In genomic region chr5:108481355-108481931, GRCh38 we compare ENCODE assay signal across 8 cellular contexts.
A peak's percentile ranks its signal among the peaks of the same experiment; 100 is the strongest.
DNase-seq lines count a peak whose midpoint lies in the region; ATAC-seq lines count a peak whose summit lies in the region.

No MANE protein-coding gene starts in this region.

- H3K27me3 Mint-ChIP-seq in T-cell: peaks cover 4 to 6% of the 10 kb centered on the region in 2 donors

- ATAC-seq in HG03442 (IDR thresholded peaks at IDR 0.05; ENCODE audit: unreplicated experiment) (peak; percentile 52), T-cell (replicated peaks in 1 of 4) (no peak)

- peak; percentile 28 for DNase-seq in NCI-H2196 (lab: John Stamatoyannopoulos, UW; ENCODE audit: unreplicated experiment)
- DNase-seq in NCI-H2196 treated with DMSO at 0.1 percent for 48 hours (lab: John Stamatoyannopoulos, UW; ENCODE audit: unreplicated experiment): no peak
- DNase-seq in SHP77 treated with DMSO at 0.1 percent for 48 hours (lab: John Stamatoyannopoulos, UW): peak; percentile 7
- DNase-seq in iPS DF 19.7 (ENCODE audit: low read depth, low spot score): peak; percentile 15
- no peak for DNase-seq in T-cell
- no peak for DNase-seq in activated CD4-positive, alpha-beta T cell treated with anti-CD3 and anti-CD28 coated beads for 1 hour
- DNase-seq in NCI-H2029 treated with DMSO at 0.1 percent for 48 hours (lab: John Stamatoyannopoulos, UW): no peak

- H3K4me1 Mint-ChIP-seq in T-cell: no peaks in the 10 kb centered on the region

- CTCF ChIA-PET in T-cell (lab: Charles Lee): no interaction called here

- H3K36me3 Mint-ChIP-seq in T-cell: no peaks in the 10 kb centered on the region

- POLR2A ChIA-PET in T-cell (lab: Charles Lee): no interaction called here

- H3K9me3 Mint-ChIP-seq in T-cell: no peaks in the 10 kb centered on the region

- no peak overlapping the region for H3K4me3 Mint-ChIP-seq in T-cell

- H3K27ac Mint-ChIP-seq in T-cell: no peak overlapping the region

Comparison
In these comparisons a context has a peak if more than half of its experiments do, and no peak if none do; other contexts are left out.
1. DNase-seq: peak in NCI-H2196 (single experiment), SHP77 treated with DMSO at 0.1 percent for 48 hours (single experiment) and iPS DF 19.7 (single experiment); none in NCI-H2196 treated with DMSO at 0.1 percent for 48 hours (single experiment), T-cell (0 of 34), activated CD4-positive, alpha-beta T cell treated with anti-CD3 and anti-CD28 coated beads for 1 hour (single experiment) and NCI-H2029 treated with DMSO at 0.1 percent for 48 hours (single experiment).